In genomic region chr6:90295854-90296345, GRCh38 we compare ENCODE assay signal across 8 cellular contexts. TPM values are rescaled to one million over a fixed set of nuclear protein-coding genes. Genes with fewer than 3 reads are reported as not detected.
DNase-seq lines count a peak whose midpoint lies in the region; ATAC-seq and TF ChIP-seq lines count a peak whose summit lies in the region.

No MANE protein-coding gene starts in this region.

- H3K79me2 ChIP-seq in DND-41 (ENCODE audit: insufficient read depth, low read length): peaks cover 2% of the 10 kb centered on the region; the same call in 1 of the 2 replicates

- no peaks in the 10 kb centered on the region for H3K9me3 ChIP-seq in DND-41 (ENCODE audit: insufficient read depth, low read length, severe bottlenecking)
- no peaks in the 10 kb centered on the region for H3K9me3 ChIP-seq in liver (ENCODE audit: control insufficient read depth in 4 of 4, low read length in 3 of 4)

- H3K4me3 ChIP-seq in DND-41 (ENCODE audit: low read depth in 1 of 2, low read length in 2 of 2) (peak overlapping the region; percentile 16 to 60; a peak in 3 of 4 replicates), liver (ENCODE audit: low read depth in 1 of 3, low read length in 3 of 3) (peak overlapping the region; percentile 83 to 93 (median 88))

- peaks cover 17% of the 10 kb centered on the region for H3K4me1 ChIP-seq in DND-41 (ENCODE audit: insufficient read depth, low read length)
- peaks cover 3 to 44% (median 33%) of the 10 kb centered on the region in 4 donors for H3K4me1 ChIP-seq in liver (ENCODE audit: control insufficient read depth in 4 of 4, insufficient read depth in 4 of 4, low read length in 3 of 4)

- peak overlapping the region; percentile 55 for H3K9ac ChIP-seq in DND-41 (ENCODE audit: low read depth, low read length)
- peak overlapping the region; percentile 75 to 90 for H3K9ac ChIP-seq in liver (ENCODE audit: low read depth in 1 of 2, low read length in 2 of 2)

- peak overlapping the region; percentile 73 for H3K4me2 ChIP-seq in DND-41 (ENCODE audit: insufficient read depth, low read length)

- H3K36me3 ChIP-seq in DND-41 (ENCODE audit: insufficient read depth, low read length): no peaks in the 10 kb centered on the region; the same call in 1 of the 2 replicates
- no peaks in the 10 kb centered on the region for H3K36me3 ChIP-seq in liver (ENCODE audit: control insufficient read depth in 4 of 4, insufficient read depth in 3 of 4, low read depth in 1 of 4, low read length in 3 of 4)

- no peak for TF ChIP-seq CTCF in DND-41 (IDR thresholded peaks at IDR 0.05; ENCODE audit: borderline replicate concordance, extremely low read depth, low read length, poor library complexity, severe bottlenecking)
- TF ChIP-seq CTCF in liver (IDR thresholded peaks at IDR 0.05; ENCODE audit: low read depth, low read length, missing input control): peak; percentile 12

- ATAC-seq in DND-41 (ENCODE audit: insufficient read depth, low read depth): peak; percentile 61
- peak; percentile 44 for ATAC-seq in HG02642 (IDR thresholded peaks at IDR 0.05; ENCODE audit: poor library complexity, unreplicated experiment)
- ATAC-seq in HG02623 (IDR thresholded peaks at IDR 0.05; ENCODE audit: unreplicated experiment): no peak

- no peaks in the 10 kb centered on the region for H4K20me1 ChIP-seq in DND-41 (ENCODE audit: insufficient read depth, low read length)

- under 1% methylated on average over 59 of the region's 59 CpGs for WGBS in liver

- no peak overlapping the region; the same call in 1 of the 2 replicates for H2AFZ ChIP-seq in DND-41 (ENCODE audit: low read depth, low read length)

- peak in 1 of 2 donors; percentile 16 for TF ChIP-seq RAD21 in liver (IDR thresholded peaks at IDR 0.05)

- H3K27ac ChIP-seq in DND-41 (ENCODE audit: low read length) (peak overlapping the region; percentile 37; the same call in 1 of the 2 replicates), liver (ENCODE audit: low read depth in 1 of 2, low read length in 2 of 2) (peak overlapping the region; percentile 49 to 77)

- peak; percentile 56 for DNase-seq in DND-41
- DNase-seq in NCI-H345 (lab: John Stamatoyannopoulos, UW): peak; percentile 58
- peak; percentile 63 to 73 for DNase-seq in activated CD4-positive, alpha-beta T cell treated with anti-CD3 and anti-CD28 coated beads, Interleukin-2, amount 50 U/mL, for 48 hours
- peak; percentile 75 for DNase-seq in ecto neural progenitor cell (ENCODE audit: low spot score)
- peak; percentile 73 for DNase-seq in stimulated activated CD4-positive, alpha-beta T cell treated with anti-CD3 and anti-CD28 coated beads, Interleukin-4, amount 100 ng/mL, for 24 hours

- H3K27me3 ChIP-seq in DND-41 (ENCODE audit: insufficient read depth, low read length, poor library complexity) (no peaks in the 10 kb centered on the region), liver (ENCODE audit: control insufficient read depth in 4 of 4, insufficient read depth in 4 of 4, low read length in 3 of 4) (no peaks in the 10 kb centered on the region)

TF ChIP-seq in liver, 16 proteins besides CTCF, POLR2A, EP300 and RAD21:
- TF ChIP-seq YY1 (IDR thresholded peaks at IDR 0.05): peak; percentile 10
- no peak for TF ChIP-seq EGR1 (IDR thresholded peaks at IDR 0.05; ENCODE audit: low read depth in 2 of 2)

RNA-seq across cellular contexts. Expression of gene BACH2, which starts 0.7 kb away (rescaled TPM):
- total RNA-seq in liver: 1 to 10 TPM; 1.9 to 3.7 TPM
- 1 to 10 TPM; 1.9 to 2.0 TPM for polyA plus RNA-seq in liver
